Comparison of ENCODE assay signal across 8 cellular contexts in genomic region chrX:123860506-123860840, GRCh38. TPM values are rescaled to one million over a fixed set of nuclear protein-coding genes. Genes with fewer than 3 reads are reported as not detected.
DNase-seq lines count a peak whose midpoint lies in the region; ATAC-seq, FAIRE-seq and TF ChIP-seq lines count a peak whose summit lies in the region.

No MANE protein-coding gene starts in this region.

- peak overlapping the region; percentile 92 to 97 (median 94) for H3K27ac ChIP-seq in BLaER1 treated with 17β-estradiol and CSF1 and Interleukin-3, amounts not matched to agents 10 nM and 100 nM
- H3K27ac ChIP-seq in subcutaneous abdominal adipose tissue (ENCODE audit: low read depth, low read length), result peak overlapping the region; percentile 96

- no peaks in the 10 kb centered on the region; a peak in 1 of 22 replicates for H4K20me1 ChIP-seq in BLaER1 treated with 17β-estradiol and CSF1 and Interleukin-3, amounts not matched to agents 10 nM and 100 nM

- ATAC-seq in GM18858 (IDR thresholded peaks at IDR 0.05; ENCODE audit: unreplicated experiment) (peak; percentile 36), HG03025 (IDR thresholded peaks at IDR 0.05; ENCODE audit: low FRiP score, unreplicated experiment) (peak; percentile 30), left colon (peak; percentile 72)

- peaks cover 0 to 16% (median 0%) of the 10 kb centered on the region in 11 experiments; a peak in 5 of 22 replicates for H3K27me3 ChIP-seq in BLaER1 treated with 17β-estradiol and CSF1 and Interleukin-3, amounts not matched to agents 10 nM and 100 nM
- no peaks in the 10 kb centered on the region for H3K27me3 ChIP-seq in bronchial epithelial cell (ENCODE audit: control insufficient read depth, insufficient read depth, low read length)
- H3K27me3 ChIP-seq in subcutaneous abdominal adipose tissue (ENCODE audit: control insufficient read depth in 5 of 5, insufficient read depth in 4 of 5, low read length in 5 of 5), result no peaks in the 10 kb centered on the region

- H3K9me3 ChIP-seq in BLaER1 treated with 17β-estradiol and CSF1 and Interleukin-3, amounts not matched to agents 10 nM and 100 nM (replicated peaks in 1 of 11), result peaks cover 0 to 9% (median 0%) of the 10 kb centered on the region in 11 experiments; a peak in 5 of 22 replicates
- H3K9me3 ChIP-seq in subcutaneous abdominal adipose tissue (ENCODE audit: control insufficient read depth in 5 of 5, low read length in 5 of 5), result no peaks in the 10 kb centered on the region

- H3K9ac ChIP-seq in BLaER1 treated with 17β-estradiol and CSF1 and Interleukin-3, amounts not matched to agents 10 nM and 100 nM, result peak overlapping the region; percentile 89 to 97 (median 93)
- peak overlapping the region; percentile 66 to 87 (median 80) for H3K9ac ChIP-seq in subcutaneous abdominal adipose tissue (ENCODE audit: low read length in 5 of 5)

- peaks cover 4 to 20% (median 8%) of the 10 kb centered on the region in 10 experiments; a peak in 13 of 20 replicates for H3K4me1 ChIP-seq in BLaER1 treated with 17β-estradiol and CSF1 and Interleukin-3, amounts not matched to agents 10 nM and 100 nM
- H3K4me1 ChIP-seq in subcutaneous abdominal adipose tissue (ENCODE audit: control insufficient read depth in 5 of 5, insufficient read depth in 5 of 5, low read length in 5 of 5), result peaks cover 2 to 13% (median 10%) of the 10 kb centered on the region in 5 donors

- no peak for TF ChIP-seq CTCF in bronchial epithelial cell (IDR thresholded peaks at IDR 0.05; ENCODE audit: insufficient read depth, low read length, severe bottlenecking)

- H3K4me3 ChIP-seq in BLaER1 treated with 17β-estradiol and CSF1 and Interleukin-3, amounts not matched to agents 10 nM and 100 nM, result peak overlapping the region; percentile 57 to 77 (median 70)
- H3K4me3 ChIP-seq in bronchial epithelial cell (ENCODE audit: low read depth, low read length), result peak overlapping the region; percentile 64
- peak overlapping the region; percentile 71 to 78 (median 73) for H3K4me3 ChIP-seq in subcutaneous abdominal adipose tissue (ENCODE audit: low read depth in 1 of 5, low read length in 5 of 5)

- DNase-seq in NOMO-1 treated with DMSO at 0.1 percent for 48 hours (lab: John Stamatoyannopoulos, UW; ENCODE audit: unreplicated experiment), result peak; percentile 47
- DNase-seq in bronchial epithelial cell (ENCODE audit: low read depth), result peak; percentile 34
- DNase-seq in left colon, result peak; percentile 40 to 52
- no peak for DNase-seq in stimulated activated CD4-positive, alpha-beta T cell treated with anti-CD3 and anti-CD28 coated beads, Interleukin-15, amount 100 ng/mL, for 24 hours

- intact Hi-C loops in left colon (cut with DNase I, micrococcal nuclease), result no loop called here

- H3K36me3 ChIP-seq in BLaER1 treated with 17β-estradiol and CSF1 and Interleukin-3, amounts not matched to agents 10 nM and 100 nM, result peaks cover 0 to 8% (median 4%) of the 10 kb centered on the region in 11 experiments; a peak in 5 of 22 replicates
- H3K36me3 ChIP-seq in bronchial epithelial cell (ENCODE audit: control insufficient read depth, insufficient read depth, low read length) (no peaks in the 10 kb centered on the region), subcutaneous abdominal adipose tissue (ENCODE audit: control insufficient read depth in 5 of 5, insufficient read depth in 5 of 5, low read length in 5 of 5) (no peaks in the 10 kb centered on the region)

- no peak for FAIRE-seq in bronchial epithelial cell (lab: Jason Lieb, UNC)

- H3K4me2 ChIP-seq in BLaER1 treated with 17β-estradiol and CSF1 and Interleukin-3, amounts not matched to agents 10 nM and 100 nM, result peak overlapping the region in 10 of 11 experiments; percentile 58 to 78 (median 70); a peak in 17 of 22 replicates

RNA-seq across cellular contexts. Expression of gene XIAP, which starts 0.6 kb away (rescaled TPM):
- total RNA-seq in bronchial epithelial cell (41.6 and 43.3 TPM in 2 replicates), left colon (10 to 100 TPM; 81.0 to 89.0 TPM)
